ENCODE assay signal across 6 cellular contexts in the genomic region with DNA sequence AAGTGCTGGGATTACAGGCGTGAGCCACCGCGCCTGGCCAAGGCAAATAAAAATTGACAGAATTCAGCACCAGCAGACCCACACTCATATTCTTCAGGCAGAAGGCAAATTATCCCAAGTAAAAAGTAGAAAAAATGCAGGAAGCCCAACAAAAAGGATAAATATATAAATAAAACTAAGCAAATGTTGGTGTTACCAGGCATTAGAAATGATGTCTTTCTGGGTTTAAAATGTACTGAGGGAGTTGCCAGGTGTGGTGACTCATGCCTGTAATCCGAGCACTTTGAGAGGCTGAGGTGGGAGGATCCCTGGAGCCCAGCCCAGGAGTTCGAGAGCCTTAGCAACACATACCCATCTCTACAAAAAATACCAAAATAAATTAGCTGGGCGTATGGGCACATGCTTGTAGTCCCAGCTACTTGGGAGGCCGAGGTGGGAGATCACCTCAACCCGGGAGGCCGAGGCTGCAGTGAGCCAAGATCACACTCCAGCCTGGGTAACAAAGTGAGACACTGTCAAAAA. TPM values are rescaled to one million over a fixed set of nuclear protein-coding genes. Genes with fewer than 3 reads are reported as not detected.
DNase-seq lines count a peak whose midpoint lies in the region; ATAC-seq and TF ChIP-seq lines count a peak whose summit lies in the region.

No MANE protein-coding gene starts in this region.

- H3K4me1 Mint-ChIP-seq in activated CD4-positive, alpha-beta T cell treated with anti-CD3 and anti-CD28 coated beads, Interleukin-2, amount 10 ng/mL, durations not matched to agents 24 days and 14 days, result peaks cover 10% of the 10 kb centered on the region

- WGBS in mammary epithelial cell (ENCODE audit: low coverage, missing lambda C conversion rate), result 35% methylated on average over 9 of the region's 9 CpGs

- peaks cover 48% of the 10 kb centered on the region for H3K36me3 Mint-ChIP-seq in activated CD4-positive, alpha-beta T cell treated with anti-CD3 and anti-CD28 coated beads, Interleukin-2, amount 10 ng/mL, durations not matched to agents 24 days and 14 days (ENCODE audit: low read depth)

- H3K9me2 ChIP-seq in Karpas-422 (replicated peaks; ENCODE audit: insufficient read depth, low read length), result no peaks in the 10 kb centered on the region

- H3K4me3 ChIP-seq in Karpas-422 (ENCODE audit: low read length), result no peak overlapping the region
- no peak overlapping the region for H3K4me3 ChIP-seq in mammary epithelial cell (replicated peaks in 1 of 3; ENCODE audit: insufficient read depth in 1 of 3, low read depth in 2 of 3, low read length in 3 of 3)

- H3K36me3 ChIP-seq in Karpas-422 (ENCODE audit: insufficient read depth, low read length) (peaks cover 11% of the 10 kb centered on the region), mammary epithelial cell (ENCODE audit: insufficient read depth, low read length) (peaks cover 12% of the 10 kb centered on the region)

- H3K4me2 ChIP-seq in Karpas-422 (ENCODE audit: low read depth, low read length, poor library complexity, severe bottlenecking) (no peak overlapping the region), mammary epithelial cell (ENCODE audit: insufficient read depth, low read depth, low read length) (no peak overlapping the region)

- no peaks in the 10 kb centered on the region for H3K27me3 Mint-ChIP-seq in activated CD4-positive, alpha-beta T cell treated with anti-CD3 and anti-CD28 coated beads, Interleukin-2, amount 10 ng/mL, durations not matched to agents 24 days and 14 days

- H3K9me3 Mint-ChIP-seq in activated CD4-positive, alpha-beta T cell treated with anti-CD3 and anti-CD28 coated beads, Interleukin-2, amount 10 ng/mL, durations not matched to agents 24 days and 14 days, result no peaks in the 10 kb centered on the region

- H2AFZ ChIP-seq in Karpas-422 (ENCODE audit: low read length), result no peak overlapping the region
- no peak overlapping the region for H2AFZ ChIP-seq in mammary epithelial cell (ENCODE audit: low read depth, low read length)

- no peak overlapping the region for H3K9ac ChIP-seq in Karpas-422 (ENCODE audit: low read length)
- no peak overlapping the region for H3K9ac ChIP-seq in mammary epithelial cell (ENCODE audit: insufficient read depth, low read length)

- CTCF ChIA-PET in mammary epithelial cell (lab: Charles Lee; ENCODE audit: low non-redundant PET), result no interaction called here

- H3K79me2 ChIP-seq in Karpas-422 (ENCODE audit: low read length), result peaks cover 45% of the 10 kb centered on the region
- H3K79me2 ChIP-seq in mammary epithelial cell (ENCODE audit: insufficient read depth, low read length), result peaks cover 79% of the 10 kb centered on the region

- BruUV-seq in mammary epithelial cell (replicated peaks; lab: Mats Ljungman, UMichigan), result no TSS peak

- peak; percentile 66 for DNase-seq in Karpas-422
- DNase-seq in mammary epithelial cell, result peak; percentile 88
- peak; percentile 94 for DNase-seq in posterior vena cava (ENCODE audit: low spot score)
- DNase-seq in activated CD4-positive, alpha-beta T cell treated with anti-CD3 and anti-CD28 coated beads, Interleukin-2, amount 10 ng/mL, durations not matched to agents 24 days and 14 days, result no peak

- H3K9me3 ChIP-seq in Karpas-422 (ENCODE audit: low read length) (no peaks in the 10 kb centered on the region), mammary epithelial cell (replicated peaks; ENCODE audit: insufficient read depth, low read length) (no peaks in the 10 kb centered on the region)

- TF ChIP-seq CTCF in mammary epithelial cell (conservative IDR thresholded peaks at IDR 0.05 in 1 of 2, IDR thresholded peaks at IDR 0.05 in 1 of 2; ENCODE audit: extremely low read depth in 1 of 2, insufficient read depth in 1 of 2, low read depth in 1 of 2, low read length in 2 of 2), result no peak

- in situ Hi-C loops in mammary epithelial cell (cut with MboI; ENCODE audit: low sequenced_read_pairs in 2 of 2), result no loop called here

- H3K27ac ChIP-seq in Karpas-422 (ENCODE audit: low read length) (no peak overlapping the region), mammary epithelial cell (ENCODE audit: insufficient read depth, low read depth, low read length) (peak overlapping the region; percentile 65)

- H3K4me3 Mint-ChIP-seq in activated CD4-positive, alpha-beta T cell treated with anti-CD3 and anti-CD28 coated beads, Interleukin-2, amount 10 ng/mL, durations not matched to agents 24 days and 14 days, result no peak overlapping the region

- H3K4me1 ChIP-seq in Karpas-422 (ENCODE audit: low read length) (peaks cover 33% of the 10 kb centered on the region), mammary epithelial cell (ENCODE audit: insufficient read depth, low read length) (peaks cover 29% of the 10 kb centered on the region)

- dilution Hi-C loops in mammary epithelial cell (cut with HindIII; ENCODE audit: low sequenced_read_pairs), result no loop called here

- ATAC-seq in HG02763 (IDR thresholded peaks at IDR 0.05; ENCODE audit: unreplicated experiment), result no peak
- no peak for ATAC-seq in GM19467 (IDR thresholded peaks at IDR 0.05; ENCODE audit: unreplicated experiment)

- H3K27me3 ChIP-seq in Karpas-422 (ENCODE audit: low read length) (no peaks in the 10 kb centered on the region), mammary epithelial cell (ENCODE audit: insufficient read depth, low read length) (no peaks in the 10 kb centered on the region)

- intact Hi-C loops in mammary epithelial cell (cut with micrococcal nuclease) (no loop called here), posterior vena cava (cut with DNase I) (no loop called here)
- intact Hi-C loops in activated CD4-positive, alpha-beta T cell treated with anti-CD3 and anti-CD28 coated beads, Interleukin-2, amount 10 ng/mL, durations not matched to agents 24 days and 14 days (cut with micrococcal nuclease), result no loop called here

- H4K20me1 ChIP-seq in Karpas-422 (ENCODE audit: insufficient read depth, low read depth, low read length) (peaks cover 19% of the 10 kb centered on the region), mammary epithelial cell (ENCODE audit: insufficient read depth, low read length) (peaks cover 3% of the 10 kb centered on the region)

- no peak overlapping the region for H3K27ac Mint-ChIP-seq in activated CD4-positive, alpha-beta T cell treated with anti-CD3 and anti-CD28 coated beads, Interleukin-2, amount 10 ng/mL, durations not matched to agents 24 days and 14 days

RNA-seq across cellular contexts. Expression of a gene that starts 6.3 kb away (rescaled TPM):
- total RNA-seq in Karpas-422 (2014; rRNA removed; shearing (Covaris generic); ENCODE audit: low replicate concordance), result 69.8 and 168 TPM in 2 replicates
- total RNA-seq in mammary epithelial cell (100 to 1,000 TPM in 1 of 2 donors, 10 to 100 TPM in 1; 46.3 to 107 TPM), posterior vena cava (10 to 100 TPM; 61.8 to 65.6 TPM)
- 109 TPM for polyA plus RNA-seq in mammary epithelial cell
- 162 TPM for polyA minus RNA-seq in mammary epithelial cell
- total RNA-seq in activated CD4-positive, alpha-beta T cell treated with anti-CD3 and anti-CD28 coated beads, Interleukin-2, amount 10 ng/mL, durations not matched to agents 24 days and 14 days, result 145 TPM in 2 replicates

RNA-seq across cellular contexts. Expression of a gene that starts 6.4 kb away (rescaled TPM):
- total RNA-seq in Karpas-422 (2014; rRNA removed; shearing (Covaris generic); ENCODE audit: low replicate concordance), result 35.0 and 74.7 TPM in 2 replicates
- total RNA-seq in mammary epithelial cell (10 to 100 TPM; 12.0 to 25.0 TPM), posterior vena cava (10 to 100 TPM; 11.6 to 14.1 TPM)
- polyA plus RNA-seq in mammary epithelial cell, result 16.4 TPM
- polyA minus RNA-seq in mammary epithelial cell, result 3.6 TPM
- 11.5 and 12.3 TPM in 2 replicates for total RNA-seq in activated CD4-positive, alpha-beta T cell treated with anti-CD3 and anti-CD28 coated beads, Interleukin-2, amount 10 ng/mL, durations not matched to agents 24 days and 14 days

RNA-seq across cellular contexts. Expression of a gene that starts 9.8 kb away (rescaled TPM):
- 14.9 and 45.1 TPM in 2 replicates for total RNA-seq in Karpas-422 (2014; rRNA removed; shearing (Covaris generic); ENCODE audit: low replicate concordance)
- total RNA-seq in mammary epithelial cell (10 to 100 TPM; 21.5 to 23.6 TPM), posterior vena cava (10 to 100 TPM in 1 of 2 donors, 1 to 10 TPM in 1; 8.3 to 10.5 TPM)
- polyA plus RNA-seq in mammary epithelial cell, result 25.3 TPM
- polyA minus RNA-seq in mammary epithelial cell, result 32.6 TPM
- total RNA-seq in activated CD4-positive, alpha-beta T cell treated with anti-CD3 and anti-CD28 coated beads, Interleukin-2, amount 10 ng/mL, durations not matched to agents 24 days and 14 days, result 33.4 and 35.2 TPM in 2 replicates

RNA-seq across cellular contexts. Expression of a gene that starts 10.5 kb away (rescaled TPM):
- total RNA-seq in Karpas-422 (2014; rRNA removed; shearing (Covaris generic); ENCODE audit: low replicate concordance), result 28.1 and 94.6 TPM in 2 replicates
- 10 to 100 TPM; 16.7 to 32.3 TPM for total RNA-seq in mammary epithelial cell
- polyA plus RNA-seq in mammary epithelial cell, result 15.5 TPM
- 11.7 TPM for polyA minus RNA-seq in mammary epithelial cell
- 10 to 100 TPM; 40.9 to 50.9 TPM for total RNA-seq in posterior vena cava
- total RNA-seq in activated CD4-positive, alpha-beta T cell treated with anti-CD3 and anti-CD28 coated beads, Interleukin-2, amount 10 ng/mL, durations not matched to agents 24 days and 14 days, result 54.1 and 55.7 TPM in 2 replicates

RNA-seq across cellular contexts. Expression of a gene that starts 12.9 kb away (rescaled TPM):
- total RNA-seq in Karpas-422 (2014; rRNA removed; shearing (Covaris generic); ENCODE audit: low replicate concordance), result 49.2 and 82.6 TPM in 2 replicates
- total RNA-seq in mammary epithelial cell (under 1 TPM in 1 of 2 donors, not detected in 1; under 0.01 TPM), posterior vena cava (under 1 TPM in 1 of 2 donors, not detected in 1; 0.09 TPM)
- polyA plus RNA-seq in mammary epithelial cell, result 0.09 TPM
- polyA minus RNA-seq in mammary epithelial cell, result not detected
- total RNA-seq in activated CD4-positive, alpha-beta T cell treated with anti-CD3 and anti-CD28 coated beads, Interleukin-2, amount 10 ng/mL, durations not matched to agents 24 days and 14 days, result 0.28 and 0.38 TPM in 2 replicates
